1 cellular context compared by ENCODE assay signal in genomic region chr22:17971711-17972110, GRCh38.
TF ChIP-seq lines count a peak whose summit lies in the region.

No MANE protein-coding gene starts in this region.

TF ChIP-seq in HepG2, 621 proteins besides CTCF, POLR2A, EP300 and RAD21 (continued from another document):
- 0 out of 2 replicates have a peak, but pooled peaks have one; percentile 15 for TF ChIP-seq ZNF687 (CRISPR knock-in tag; IDR thresholded peaks at IDR 0.05)
